In the genomic region with DNA sequence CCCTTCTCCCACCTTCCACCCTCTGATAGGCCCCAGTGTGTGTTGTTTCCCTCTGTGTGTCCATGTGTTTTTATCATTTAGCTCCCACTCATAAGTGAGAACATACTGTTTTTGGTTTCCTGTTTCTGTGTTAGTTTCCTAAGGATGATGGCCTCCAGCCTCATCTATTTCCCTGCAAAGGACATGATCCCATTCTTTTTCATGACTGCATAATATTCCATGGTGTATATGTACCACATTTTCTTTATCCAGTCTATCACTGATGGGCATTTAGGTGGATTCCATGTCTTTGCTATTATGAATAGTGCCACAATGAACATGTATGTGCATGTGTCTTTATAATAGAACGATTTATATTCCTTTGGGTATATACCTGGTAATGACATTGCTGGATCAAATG, we compare ENCODE assay signal across 1 cellular context.
A peak's percentile ranks its signal among the peaks of the same experiment; 100 is the strongest.
TF ChIP-seq lines count a peak whose summit lies in the region.

No MANE protein-coding gene starts in this region.

TF ChIP-seq in HEK293, 187 proteins besides CTCF, POLR2A, EP300 and RAD21:
- TF ChIP-seq, protein P1, sequence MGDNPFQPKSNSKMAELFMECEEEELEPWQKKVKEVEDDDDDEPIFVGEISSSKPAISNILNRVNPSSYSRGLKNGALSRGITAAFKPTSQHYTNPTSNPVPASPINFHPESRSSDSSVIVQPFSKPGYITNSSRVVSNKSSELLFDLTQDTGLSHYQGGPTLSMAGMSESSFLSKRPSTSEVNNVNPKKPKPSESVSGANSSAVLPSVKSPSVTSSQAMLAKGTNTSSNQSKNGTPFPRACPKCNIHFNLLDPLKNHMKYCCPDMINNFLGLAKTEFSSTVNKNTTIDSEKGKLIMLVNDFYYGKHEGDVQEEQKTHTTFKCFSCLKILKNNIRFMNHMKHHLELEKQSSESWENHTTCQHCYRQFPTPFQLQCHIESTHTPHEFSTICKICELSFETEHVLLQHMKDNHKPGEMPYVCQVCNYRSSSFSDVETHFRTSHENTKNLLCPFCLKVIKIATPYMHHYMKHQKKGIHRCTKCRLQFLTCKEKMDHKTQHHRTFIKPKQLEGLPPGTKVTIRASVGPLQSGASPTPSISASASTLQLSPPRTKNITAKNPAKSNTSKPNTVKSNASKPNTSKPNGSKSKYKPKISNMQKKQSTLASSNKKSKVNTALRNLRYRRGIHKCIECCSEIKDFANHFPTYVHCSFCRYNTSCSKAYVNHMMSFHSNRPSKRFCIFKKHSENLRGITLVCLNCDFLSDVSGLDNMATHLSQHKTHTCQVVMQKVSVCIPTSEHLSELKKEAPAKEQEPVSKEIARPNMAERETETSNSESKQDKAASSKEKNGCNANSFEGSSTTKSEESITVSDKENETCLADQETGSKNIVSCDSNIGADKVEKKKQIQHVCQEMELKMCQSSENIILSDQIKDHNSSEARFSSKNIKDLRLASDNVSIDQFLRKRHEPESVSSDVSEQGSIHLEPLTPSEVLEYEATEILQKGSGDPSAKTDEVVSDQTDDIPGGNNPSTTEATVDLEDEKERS (tag by site-specific recombination; IDR thresholded peaks at IDR 0.05), result 0 out of 2 replicates have a peak, but pooled peaks have one; percentile 58
- peak; percentile 93 for TF ChIP-seq ZNF146 (tag by site-specific recombination; IDR thresholded peaks at IDR 0.05)
